In the genomic region with DNA sequence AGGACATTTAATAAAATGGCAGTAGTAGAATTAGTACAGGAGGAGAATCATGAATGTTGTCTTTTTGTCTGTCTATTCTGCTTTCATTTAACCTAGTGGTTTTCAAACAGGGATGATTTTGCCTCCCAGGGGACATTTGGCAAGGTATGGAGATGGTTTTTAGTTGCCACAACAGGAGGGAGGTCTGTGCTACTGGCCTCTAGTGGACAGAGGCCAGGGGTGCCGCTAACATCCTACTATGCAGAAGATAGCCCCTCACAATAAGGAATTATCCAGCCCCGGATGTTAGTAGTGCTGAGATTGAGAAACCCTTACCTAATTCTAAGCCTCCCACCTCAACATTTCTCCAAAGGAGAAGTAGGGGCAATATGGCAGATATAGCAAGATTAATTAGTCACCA, we compare ENCODE assay signal across 9 cellular contexts. TPM values are rescaled to one million over a fixed set of nuclear protein-coding genes. Genes with fewer than 3 reads are reported as not detected.
DNase-seq lines count a peak whose midpoint lies in the region; ATAC-seq and TF ChIP-seq lines count a peak whose summit lies in the region.
"Had no signal": no experiment of that assay in that cellular context is flagged by ENCODE, and none has a peak within 500 bp of the region (broad histone marks: within the 10 kb centered on the region; RNA-seq: fewer than 3 reads in every experiment).

No MANE protein-coding gene starts in this region.

- H3K27ac ChIP-seq in AG04450 (ENCODE audit: low read depth, low read length) = no peak overlapping the region

- no peaks in the 10 kb centered on the region for H3K9me3 ChIP-seq in AG04450 (ENCODE audit: control insufficient read depth, insufficient read depth, low read length)

- peak; percentile 66 for TF ChIP-seq CTCF in AG04450 (IDR thresholded peaks at IDR 0.05; ENCODE audit: low read depth, low read length)
- TF ChIP-seq CTCF in GM12872 (IDR thresholded peaks at IDR 0.05; ENCODE audit: insufficient read depth, low read depth, low read length) = peak; percentile 61

- POLR2A ChIA-PET in AG04450 (lab: Yijun Ruan, JAX) = no interaction called here

- H3K27me3 ChIP-seq in AG04450 (ENCODE audit: control insufficient read depth, insufficient read depth, low read length) = no peaks in the 10 kb centered on the region

- DNase-seq in AG04450 (ENCODE audit: low read depth, low spot score) (no peak), RPMI8226 (peak; percentile 15), iPS-NIHi11 (ENCODE audit: low spot score) (peak; percentile 45), dedifferentiated amniotic fluid mesenchymal stem cell (ENCODE audit: extremely low spot score) (no peak), NCI-H146 (lab: John Stamatoyannopoulos, UW) (no peak)
- DNase-seq: NCI-H1436 had no signal

- ATAC-seq in HG02623 (IDR thresholded peaks at IDR 0.05; ENCODE audit: unreplicated experiment) (no peak), HG03039 (IDR thresholded peaks at IDR 0.05; ENCODE audit: unreplicated experiment) (no peak)

- no peak overlapping the region for H3K4me3 ChIP-seq in AG04450 (ENCODE audit: low read depth, low read length)

- CTCF ChIA-PET in AG04450 (lab: Charles Lee) = interaction anchor here (0.8 to 5.7 kb wide), 8 partner anchors 7 to 88 kb away, joined by 3 to 78 read pairs (median 13); partner anchors contain the start of genes FASTKD2 and MDH1B

RNA-seq across cellular contexts. Expression of gene FASTKD2, which starts 18.3 kb away (rescaled TPM):
- polyA plus RNA-seq in AG04450 (2011; rRNA removed) = 26.8 and 37.2 TPM in 2 replicates
- 18.4 and 34.1 TPM in 2 replicates for polyA minus RNA-seq in AG04450 (2011; rRNA and poly(A)+ RNA removed)

RNA-seq across cellular contexts. Expression of gene MDH1B, which starts 18.6 kb away (rescaled TPM):
- 0.78 and 1.3 TPM in 2 replicates for polyA plus RNA-seq in AG04450 (2011; rRNA removed)
- 1.3 and 1.4 TPM in 2 replicates for polyA minus RNA-seq in AG04450 (2011; rRNA and poly(A)+ RNA removed)

Comparison
In these comparisons a context has a peak if more than half of its experiments do, and no peak if none do; other contexts are left out.
1. DNase-seq: peak in RPMI8226 (single experiment) and iPS-NIHi11 (single experiment); none in AG04450 (single experiment), dedifferentiated amniotic fluid mesenchymal stem cell (single experiment) and NCI-H146 (single experiment).